ENCODE assay signal across 8 cellular contexts in genomic region chr6:75602164-75602896, GRCh38. TPM values are rescaled to one million over a fixed set of nuclear protein-coding genes. Genes with fewer than 3 reads are reported as not detected.
DNase-seq lines count a peak whose midpoint lies in the region; ATAC-seq and TF ChIP-seq lines count a peak whose summit lies in the region.

No MANE protein-coding gene starts in this region.

- peak overlapping the region; percentile 92 to 97 for H3K27ac ChIP-seq in SK-N-SH (ENCODE audit: low read depth in 2 of 2, low read length in 1 of 2)

- CTCF ChIA-PET in Caco-2 (lab: Charles Lee): interaction anchor here (0.9 kb wide), 1 partner anchor 359 kb away, joined by 3 read pairs; the partner anchor contains the start of gene COX7A2
- CTCF ChIA-PET in SK-N-SH (lab: Yijun Ruan, JAX): interaction anchor here (1.4 kb wide), 1 partner anchor 305 kb away, joined by 3 read pairs; no protein-coding TSS in a partner anchor

- H3K27me3 ChIP-seq in Caco-2 (replicated peaks; ENCODE audit: control insufficient read depth, insufficient read depth, low read length): no peaks in the 10 kb centered on the region
- H3K27me3 ChIP-seq in SK-N-SH (ENCODE audit: insufficient read depth): no peaks in the 10 kb centered on the region

- H3K4me1 Mint-ChIP-seq in Caco-2 (ENCODE audit: low read depth, unreplicated experiment): peaks cover 34% of the 10 kb centered on the region
- H3K4me1 Mint-ChIP-seq in activated naive CD8-positive, alpha-beta T cell treated with anti-CD3 and anti-CD28 coated beads, Interleukin-2, amount 50 U/mL, for 24 hours: peaks cover 66% of the 10 kb centered on the region

- no peaks in the 10 kb centered on the region for H3K9me3 Mint-ChIP-seq in Caco-2 (ENCODE audit: unreplicated experiment)
- H3K9me3 Mint-ChIP-seq in activated naive CD8-positive, alpha-beta T cell treated with anti-CD3 and anti-CD28 coated beads, Interleukin-2, amount 50 U/mL, for 24 hours: no peaks in the 10 kb centered on the region

- H3K4me3 ChIP-seq in Caco-2 (ENCODE audit: low read depth, low read length) (peak overlapping the region; percentile 94), SK-N-SH (ENCODE audit: low read depth in 2 of 2, low read length in 1 of 2) (peak overlapping the region; percentile 86 to 90), skeletal muscle cell (ENCODE audit: low read depth, low read length) (peak overlapping the region; percentile 74)

- no peaks in the 10 kb centered on the region for H3K9me2 ChIP-seq in SK-N-SH

- intact Hi-C loops in Caco-2 (cut with micrococcal nuclease; ENCODE audit: unreplicated experiment): loop anchor here (2.0 kb wide), 1 partner anchor 318 kb away; the partner anchor contains the start of gene TMEM30A

- peak overlapping the region; percentile 99 for H3K9ac ChIP-seq in SK-N-SH

- H3K36me3 ChIP-seq in Caco-2 (ENCODE audit: control insufficient read depth, insufficient read depth, low read length): no peaks in the 10 kb centered on the region
- peaks cover 2 to 3% of the 10 kb centered on the region in 2 experiments for H3K36me3 ChIP-seq in SK-N-SH (replicated peaks in 1 of 2; ENCODE audit: control insufficient read depth in 1 of 2, insufficient read depth in 2 of 2, low read length in 1 of 2)

- BruUV-seq in Caco-2 (replicated peaks; lab: Mats Ljungman, UMichigan): no TSS peak

- H3K9me3 ChIP-seq in Caco-2 (no peaks in the 10 kb centered on the region), SK-N-SH (no peaks in the 10 kb centered on the region)

- peaks cover 71% of the 10 kb centered on the region for H3K79me2 ChIP-seq in SK-N-SH (ENCODE audit: insufficient read depth)

- no peak for TF ChIP-seq EP300 in SK-N-SH (IDR thresholded peaks at IDR 0.05; ENCODE audit: borderline replicate concordance in 1 of 2, low read depth in 1 of 2, low read length in 1 of 2)

- no peaks in the 10 kb centered on the region for H3K27me3 Mint-ChIP-seq in Caco-2 (ENCODE audit: insufficient read depth, unreplicated experiment)
- no peaks in the 10 kb centered on the region for H3K27me3 Mint-ChIP-seq in activated naive CD8-positive, alpha-beta T cell treated with anti-CD3 and anti-CD28 coated beads, Interleukin-2, amount 50 U/mL, for 24 hours

- peak overlapping the region; percentile 80 for H2AFZ ChIP-seq in SK-N-SH (ENCODE audit: low read depth)

- no peak for TF ChIP-seq RAD21 in SK-N-SH (IDR thresholded peaks at IDR 0.05; ENCODE audit: low read length)

- H3K27ac Mint-ChIP-seq in Caco-2 (ENCODE audit: unreplicated experiment): peak overlapping the region; percentile 92
- peak overlapping the region; percentile 97 for H3K27ac Mint-ChIP-seq in activated naive CD8-positive, alpha-beta T cell treated with anti-CD3 and anti-CD28 coated beads, Interleukin-2, amount 50 U/mL, for 24 hours

- H3K4me2 ChIP-seq in SK-N-SH: peak overlapping the region; percentile 82

- H3K4me3 Mint-ChIP-seq in Caco-2 (ENCODE audit: unreplicated experiment): peak overlapping the region; percentile 85
- H3K4me3 Mint-ChIP-seq in activated naive CD8-positive, alpha-beta T cell treated with anti-CD3 and anti-CD28 coated beads, Interleukin-2, amount 50 U/mL, for 24 hours: peak overlapping the region; percentile 98

- peaks cover 4% of the 10 kb centered on the region; the same call in 1 of the 2 replicates for H3K4me1 ChIP-seq in Caco-2
- H3K4me1 ChIP-seq in SK-N-SH (ENCODE audit: control insufficient read depth in 1 of 2, insufficient read depth in 2 of 2, low read depth in 1 of 2, low read length in 1 of 2): no peaks in the 10 kb centered on the region; a peak in 2 of 4 replicates

- WGBS in SK-N-SH (ENCODE audit: low lambda C conversion rate): 2% methylated on average over 15 of the region's 75 CpGs

- H4K20me1 ChIP-seq in SK-N-SH (ENCODE audit: insufficient read depth): peaks cover 43% of the 10 kb centered on the region

- TF ChIP-seq CTCF in Caco-2 (IDR thresholded peaks at IDR 0.05; ENCODE audit: insufficient read depth in 1 of 2, low read depth in 1 of 2, low read length in 1 of 2, severe bottlenecking in 1 of 2, unreplicated experiment in 1 of 2) (no peak), SK-N-SH (IDR thresholded peaks at IDR 0.05) (no peak)

- POLR2A ChIA-PET in Caco-2 (lab: Charles Lee) (interaction anchor here (0.5 to 1.2 kb wide), 4 partner anchors 21 to 1117 kb away, joined by 3 to 7 read pairs (median 3); no protein-coding TSS in a partner anchor), SK-N-SH (lab: Yijun Ruan, JAX) (interaction anchor here (1.0 to 2.2 kb wide), 6 partner anchors 17 to 359 kb away, joined by 3 to 7 read pairs (median 4); partner anchors contain the start of gene COX7A2)

- DNase-seq in Caco-2: peak; percentile 36 to 59
- peak; percentile 66 for DNase-seq in SK-N-SH
- DNase-seq in activated naive CD8-positive, alpha-beta T cell treated with anti-CD3 and anti-CD28 coated beads, Interleukin-2, amount 50 U/mL, for 24 hours: peak; percentile 64
- DNase-seq in hepatic stellate cell (ENCODE audit: low spot score): peak; percentile 15
- peak; percentile 10 for DNase-seq in skeletal muscle cell (ENCODE audit: low read depth)
- no peak for DNase-seq in NOMO-1 (lab: John Stamatoyannopoulos, UW; ENCODE audit: unreplicated experiment in 2 of 2)

- ATAC-seq in GM19455 (IDR thresholded peaks at IDR 0.05; ENCODE audit: unreplicated experiment): peak; percentile 49
- ATAC-seq in HG03565 (IDR thresholded peaks at IDR 0.05; ENCODE audit: unreplicated experiment): peak; percentile 15
- ATAC-seq in activated naive CD8-positive, alpha-beta T cell treated with anti-CD3 and anti-CD28 coated beads, Interleukin-2, amount 50 U/mL, for 24 hours: peak; percentile 45

- H3F3A ChIP-seq in SK-N-SH (replicated peaks; ENCODE audit: insufficient read depth): peaks cover 4% of the 10 kb centered on the region

- peaks cover 14% of the 10 kb centered on the region for H3K36me3 Mint-ChIP-seq in Caco-2 (ENCODE audit: insufficient read depth, unreplicated experiment)
- peaks cover 12% of the 10 kb centered on the region for H3K36me3 Mint-ChIP-seq in activated naive CD8-positive, alpha-beta T cell treated with anti-CD3 and anti-CD28 coated beads, Interleukin-2, amount 50 U/mL, for 24 hours (ENCODE audit: low read depth)

TF ChIP-seq in SK-N-SH, 30 proteins besides CTCF, POLR2A, EP300 and RAD21:
- TF ChIP-seq YY1 (IDR thresholded peaks at IDR 0.05; ENCODE audit: low read depth): peak; percentile 83
- TF ChIP-seq USF2 (IDR thresholded peaks at IDR 0.05; ENCODE audit: borderline replicate concordance, low read depth, low read length): no peak
- TF ChIP-seq TCF12 (IDR thresholded peaks at IDR 0.05): no peak; the same call in 1 of the 2 replicates

RNA-seq across cellular contexts. Expression of gene SENP6, which starts 0.7 kb away (rescaled TPM):
- 91.9 and 94.9 TPM in 2 replicates for total RNA-seq in Caco-2 (2022)
- polyA plus RNA-seq in SK-N-SH (2012; rRNA removed): 16.2 and 18.7 TPM in 2 replicates
- polyA plus RNA-seq in SK-N-SH (2012; cell fraction: cytosol; rRNA removed): 21.4 and 29.5 TPM in 2 replicates
- polyA plus RNA-seq in SK-N-SH (2012; cell fraction: nucleus; rRNA removed): 32.9 and 47.4 TPM in 2 replicates

Comparison
In these comparisons a context has a peak if more than half of its experiments do, and no peak if none do; other contexts are left out.
1. DNase-seq: peak in Caco-2 (2 of 2), SK-N-SH (single experiment), activated naive CD8-positive, alpha-beta T cell treated with anti-CD3 and anti-CD28 coated beads, Interleukin-2, amount 50 U/mL, for 24 hours (single experiment), hepatic stellate cell (single experiment) and skeletal muscle cell (single experiment); none in NOMO-1 (0 of 2).
2. Peak in every context shown above with its lines, with median percentiles within 50 percentile points of each other: H3K4me3 ChIP-seq and ATAC-seq.